8 cellular contexts compared by ENCODE assay signal in genomic region chr22:19892249-19892879, GRCh38. TPM values are rescaled to one million over a fixed set of nuclear protein-coding genes. Genes with fewer than 3 reads are reported as not detected.
A peak's percentile ranks its signal among the peaks of the same experiment; 100 is the strongest.
DNase-seq lines count a peak whose midpoint lies in the region; ATAC-seq and TF ChIP-seq lines count a peak whose summit lies in the region.

No MANE protein-coding gene starts in this region.

- H3K27me3 Mint-ChIP-seq in activated naive CD8-positive, alpha-beta T cell, result no peaks in the 10 kb centered on the region
- no peaks in the 10 kb centered on the region for H3K27me3 Mint-ChIP-seq in naive thymus-derived CD4-positive, alpha-beta T cell

- H3K4me3 ChIP-seq in naive thymus-derived CD4-positive, alpha-beta T cell (ENCODE audit: low read length), result peak overlapping the region; percentile 67
- peak overlapping the region in 1 of 2 donors; percentile 3 for H3K4me3 ChIP-seq in vagina

- no peak for TF ChIP-seq CTCF in GM13976 (IDR thresholded peaks at IDR 0.05; ENCODE audit: borderline replicate concordance, control extremely low read depth, extremely low read depth, insufficient read depth, missing control alignments)
- no peak for TF ChIP-seq CTCF in RWPE1 (conservative IDR thresholded peaks at IDR 0.05; ENCODE audit: low read depth)
- TF ChIP-seq CTCF in vagina (IDR thresholded peaks at IDR 0.05), result no peak

- H3K27ac ChIP-seq in RWPE1 (peak overlapping the region; percentile 100), vagina (peak overlapping the region; percentile 84)
- peak overlapping the region; percentile 84 for H3K27ac ChIP-seq in naive thymus-derived CD4-positive, alpha-beta T cell (ENCODE audit: low read depth, low read length)

- H3K27me3 ChIP-seq in naive thymus-derived CD4-positive, alpha-beta T cell (ENCODE audit: control insufficient read depth in 2 of 2, insufficient read depth in 2 of 2, low read length in 2 of 2), result no peaks in the 10 kb centered on the region
- no peaks in the 10 kb centered on the region for H3K27me3 ChIP-seq in vagina

- H3K9me3 ChIP-seq in naive thymus-derived CD4-positive, alpha-beta T cell (ENCODE audit: control insufficient read depth in 2 of 3, low read length in 3 of 3), result no peaks in the 10 kb centered on the region
- no peaks in the 10 kb centered on the region for H3K9me3 ChIP-seq in vagina

- peaks cover 30 to 96% of the 10 kb centered on the region in 2 donors for H3K4me1 ChIP-seq in naive thymus-derived CD4-positive, alpha-beta T cell (ENCODE audit: control insufficient read depth in 2 of 2, insufficient read depth in 2 of 2, low read length in 2 of 2)
- H3K4me1 ChIP-seq in vagina, result peaks cover 27% of the 10 kb centered on the region

- H3K4me1 Mint-ChIP-seq in activated naive CD8-positive, alpha-beta T cell (ENCODE audit: low read depth), result peaks cover 86% of the 10 kb centered on the region
- H3K4me1 Mint-ChIP-seq in naive thymus-derived CD4-positive, alpha-beta T cell, result peaks cover 35 to 96% (median 84%) of the 10 kb centered on the region in 7 donors

- DNase-seq in GM13976 (ENCODE audit: low spot score) (peak; percentile 80), RWPE1 (ENCODE audit: low spot score) (peak; percentile 16), vagina (ENCODE audit: extremely low spot score in 2 of 2) (no peak), NOMO-1 treated with dmso at 0.1 percent for 144 hours (lab: John Stamatoyannopoulos, UW; ENCODE audit: unreplicated experiment) (no peak)
- peak in 7 of 9 donors; percentile 52 to 71 (median 61) for DNase-seq in naive thymus-derived CD4-positive, alpha-beta T cell

- in situ Hi-C loops in GM13976 (cut with MboI; ENCODE audit: low sequenced_read_pairs, unreplicated experiment), result no loop called here

- peak; percentile 52 for ATAC-seq in naive thymus-derived CD4-positive, alpha-beta T cell
- no peak for ATAC-seq in GM21360 (IDR thresholded peaks at IDR 0.05; ENCODE audit: unreplicated experiment)
- no peak for ATAC-seq in GM19467 (IDR thresholded peaks at IDR 0.05; ENCODE audit: unreplicated experiment)

- TF ChIP-seq POLR2A in vagina (IDR thresholded peaks at IDR 0.05), result no peak

- intact Hi-C loops in naive thymus-derived CD4-positive, alpha-beta T cell (cut with micrococcal nuclease), result loop anchor here (5.0 kb wide), 5 partner anchors 125 to 785 kb away; no protein-coding TSS in a partner anchor
- intact Hi-C loops in vagina (cut with DNase I), result no loop called here

- POLR2A ChIA-PET in RWPE1 (lab: Yijun Ruan, JAX; ENCODE audit: low non-redundant PET), result no interaction called here
- POLR2A ChIA-PET in naive thymus-derived CD4-positive, alpha-beta T cell (lab: Charles Lee), result interaction anchor here (0.8 to 9.7 kb wide), 13 partner anchors 9 to 573 kb away, joined by 3 to 154 read pairs (median 4); partner anchors contain the start of genes GNB1L and RTL10

- peak overlapping the region; percentile 83 for H3K4me3 Mint-ChIP-seq in activated naive CD8-positive, alpha-beta T cell
- peak overlapping the region; percentile 80 to 91 (median 86) for H3K4me3 Mint-ChIP-seq in naive thymus-derived CD4-positive, alpha-beta T cell

- H3K36me3 Mint-ChIP-seq in activated naive CD8-positive, alpha-beta T cell, result no peaks in the 10 kb centered on the region
- peaks cover 0 to 6% (median 0%) of the 10 kb centered on the region in 5 donors for H3K36me3 Mint-ChIP-seq in naive thymus-derived CD4-positive, alpha-beta T cell

- no peaks in the 10 kb centered on the region for H3K36me3 ChIP-seq in naive thymus-derived CD4-positive, alpha-beta T cell (ENCODE audit: control insufficient read depth in 2 of 3, insufficient read depth in 3 of 3, low read length in 3 of 3)
- H3K36me3 ChIP-seq in vagina, result no peaks in the 10 kb centered on the region

- no peaks in the 10 kb centered on the region for H3K9me3 Mint-ChIP-seq in activated naive CD8-positive, alpha-beta T cell (ENCODE audit: low read depth)
- no peaks in the 10 kb centered on the region for H3K9me3 Mint-ChIP-seq in naive thymus-derived CD4-positive, alpha-beta T cell

- peak overlapping the region; percentile 98 for H3K27ac Mint-ChIP-seq in activated naive CD8-positive, alpha-beta T cell
- peak overlapping the region; percentile 92 to 100 (median 99) for H3K27ac Mint-ChIP-seq in naive thymus-derived CD4-positive, alpha-beta T cell

- CTCF ChIA-PET in RWPE1 (lab: Yijun Ruan, JAX), result interaction anchor here (2.2 kb wide), 1 partner anchor 18 kb away, joined by 7 read pairs; no protein-coding TSS in a partner anchor
- CTCF ChIA-PET in naive thymus-derived CD4-positive, alpha-beta T cell (lab: Charles Lee), result interaction anchor here (1.0 to 3.4 kb wide), 8 partner anchors 13 to 162 kb away, joined by 3 to 16 read pairs (median 5); partner anchors contain the start of genes GNB1L and RTL10

RNA-seq across cellular contexts. Expression of gene GNB1L, which starts 37.7 kb away (rescaled TPM):
- 10 to 100 TPM in 2 of 5 experiments, 1 to 10 TPM in 3; 4.2 to 14.1 (median 9.5) TPM for total RNA-seq in naive thymus-derived CD4-positive, alpha-beta T cell
- polyA plus RNA-seq in naive thymus-derived CD4-positive, alpha-beta T cell, result 10 to 100 TPM; 12.1 to 20.8 TPM
- 14.0 TPM for total RNA-seq in vagina

RNA-seq across cellular contexts. Expression of gene RTL10, which starts 37.7 kb away (rescaled TPM):
- 10 to 100 TPM; 18.2 to 36.8 (median 24.9) TPM for total RNA-seq in naive thymus-derived CD4-positive, alpha-beta T cell
- polyA plus RNA-seq in naive thymus-derived CD4-positive, alpha-beta T cell, result 10 to 100 TPM; 14.9 to 15.1 TPM
- 21.4 TPM for total RNA-seq in vagina

RNA-seq across cellular contexts. Expression of gene COMT, which starts 49.2 kb away (rescaled TPM):
- total RNA-seq in naive thymus-derived CD4-positive, alpha-beta T cell, result 10 to 100 TPM; 30.0 to 80.7 (median 36.7) TPM
- 100 to 1,000 TPM in 1 of 2 donors, 10 to 100 TPM in 1; 85.0 to 105 TPM for polyA plus RNA-seq in naive thymus-derived CD4-positive, alpha-beta T cell
- total RNA-seq in vagina, result 240 TPM

RNA-seq across cellular contexts. Expression of gene TXNRD2, which starts 49.3 kb away (rescaled TPM):
- 10 to 100 TPM; 24.7 to 39.0 (median 36.7) TPM for total RNA-seq in naive thymus-derived CD4-positive, alpha-beta T cell
- 10 to 100 TPM; 14.0 to 15.2 TPM for polyA plus RNA-seq in naive thymus-derived CD4-positive, alpha-beta T cell
- 13.5 TPM for total RNA-seq in vagina

Comparison
In these comparisons a context has a peak if more than half of its experiments do, and no peak if none do; other contexts are left out.
1. DNase-seq: peak in GM13976 (single experiment), RWPE1 (single experiment) and naive thymus-derived CD4-positive, alpha-beta T cell (7 of 9); none in vagina (0 of 2) and NOMO-1 treated with dmso at 0.1 percent for 144 hours (single experiment).
2. Peak in every context shown above with its lines, with median percentiles within 50 percentile points of each other: H3K27ac ChIP-seq.